ENCODE assay signal across 17 cellular contexts in the genomic region with DNA sequence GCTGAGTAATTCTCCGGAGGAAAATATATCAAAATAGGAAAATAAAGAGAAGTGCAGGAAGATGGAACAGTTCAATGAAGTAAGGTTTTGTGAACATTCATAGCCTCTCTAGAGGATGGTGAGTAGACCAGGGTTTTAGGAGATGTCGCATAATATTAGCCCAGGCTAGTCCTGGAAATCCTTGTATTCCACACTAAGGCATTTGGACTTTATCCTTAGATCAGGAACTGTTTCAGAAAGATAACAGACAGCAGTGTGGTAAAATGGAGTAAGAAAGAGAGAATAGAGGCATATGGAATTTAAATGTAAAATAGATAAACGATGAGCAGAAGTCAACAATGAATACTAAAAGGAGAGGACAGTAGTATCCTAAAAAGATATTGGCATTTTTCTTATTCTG. TPM values are rescaled to one million over a fixed set of nuclear protein-coding genes. Genes with fewer than 3 reads are reported as not detected.
DNase-seq lines count a peak whose midpoint lies in the region; ATAC-seq, FAIRE-seq and TF ChIP-seq lines count a peak whose summit lies in the region.
"Had no signal": no experiment of that assay in that cellular context is flagged by ENCODE, and none has a peak within 500 bp of the region (broad histone marks: within the 10 kb centered on the region; RNA-seq: fewer than 3 reads in every experiment).

No MANE protein-coding gene starts in this region.

- no peak for ATAC-seq in GM18907 (IDR thresholded peaks at IDR 0.05; ENCODE audit: unreplicated experiment)
- ATAC-seq: A549; CD8-positive, alpha-beta T cell had no signal

- H3K36me3 ChIP-seq in small intestine (ENCODE audit: control insufficient read depth in 2 of 2, insufficient read depth in 2 of 2, low read length in 2 of 2) = peaks cover 9 to 18% of the 10 kb centered on the region in 2 donors

- no peak overlapping the region for H3K27ac ChIP-seq in small intestine (ENCODE audit: low read depth in 1 of 2, low read length in 1 of 2)
- H3K27ac ChIP-seq: A549 had no signal

- no peaks in the 10 kb centered on the region for H3K9me3 Mint-ChIP-seq in activated naive CD4-positive, alpha-beta T cell treated with anti-CD3 and anti-CD28 coated beads, Interleukin-2, amount 50 U/mL, for 24 hours
- no peaks in the 10 kb centered on the region for H3K9me3 Mint-ChIP-seq in activated naive CD4-positive, alpha-beta T cell treated with anti-CD3 and anti-CD28 coated beads, Interleukin-2, amount 10 ng/mL, durations not matched to agents 7 days and 5 days
- H3K9me3 Mint-ChIP-seq in activated T-helper 2 cell treated with anti-CD3 and anti-CD28 coated beads, Interferon-gamma antibody, Interleukin-2, Interleukin-4, amounts not matched to agents 10 μg/mL and 5 μg/mL and 100 μg/mL, durations not matched to agents 14 hours and 24 hours and 36 hours = no peaks in the 10 kb centered on the region
- H3K9me3 Mint-ChIP-seq in glutamatergic neuron (ENCODE audit: unreplicated experiment) = no peaks in the 10 kb centered on the region
- H3K9me3 Mint-ChIP-seq: CD14-positive monocyte; CD8-positive, alpha-beta T cell; HFFc6 had no signal

- no peak overlapping the region for H3K4me3 Mint-ChIP-seq in activated naive CD4-positive, alpha-beta T cell treated with anti-CD3 and anti-CD28 coated beads, Interleukin-2, amount 50 U/mL, for 24 hours
- no peak overlapping the region for H3K4me3 Mint-ChIP-seq in activated naive CD4-positive, alpha-beta T cell treated with anti-CD3 and anti-CD28 coated beads, Interleukin-2, amount 10 ng/mL, durations not matched to agents 7 days and 5 days
- no peak overlapping the region for H3K4me3 Mint-ChIP-seq in activated T-helper 2 cell treated with anti-CD3 and anti-CD28 coated beads, Interferon-gamma antibody, Interleukin-2, Interleukin-4, amounts not matched to agents 10 μg/mL and 5 μg/mL and 100 μg/mL, durations not matched to agents 14 hours and 24 hours and 36 hours (ENCODE audit: low read depth)
- peak overlapping the region; percentile 3 for H3K4me3 Mint-ChIP-seq in glutamatergic neuron (ENCODE audit: unreplicated experiment)
- H3K4me3 Mint-ChIP-seq: CD14-positive monocyte; CD8-positive, alpha-beta T cell; HFFc6 had no signal

- intact Hi-C loops in activated T-helper 2 cell treated with anti-CD3 and anti-CD28 coated beads, Interferon-gamma antibody, Interleukin-2, Interleukin-4, amounts not matched to agents 10 μg/mL and 5 μg/mL and 100 μg/mL, durations not matched to agents 14 hours and 24 hours and 36 hours (cut with micrococcal nuclease) = no loop called here

- no peaks in the 10 kb centered on the region for H3K9me3 ChIP-seq in small intestine (ENCODE audit: control insufficient read depth, low read depth)
- H3K9me3 ChIP-seq: A549, Caco-2 had no signal

- H3K27me3 ChIP-seq in small intestine (ENCODE audit: control insufficient read depth in 2 of 2, insufficient read depth in 2 of 2, low read length in 2 of 2) = no peaks in the 10 kb centered on the region

- DNase-seq in activated naive CD4-positive, alpha-beta T cell treated with anti-CD3 and anti-CD28 coated beads, Interleukin-2, amount 10 ng/mL, durations not matched to agents 7 days and 5 days = no peak
- DNase-seq in activated T-helper 2 cell treated with anti-CD3 and anti-CD28 coated beads, Interferon-gamma antibody, Interleukin-2, Interleukin-4, amounts not matched to agents 10 μg/mL and 5 μg/mL and 100 μg/mL, durations not matched to agents 14 hours and 24 hours and 36 hours (ENCODE audit: low spot score) = no peak
- DNase-seq in glutamatergic neuron = no peak
- DNase-seq in small intestine = peak; percentile 12
- no peak for DNase-seq in DMS114 treated with DMSO at 0.1 percent for 48 hours (lab: John Stamatoyannopoulos, UW; ENCODE audit: unreplicated experiment)
- no peak for DNase-seq in Ammon's horn (ENCODE audit: low spot score)
- DNase-seq: Caco-2; CD8-positive, alpha-beta T cell; DMS53; GF-D8; HCEC 1CT; HFFc6; IMR-90 had no signal

- H3K4me1 Mint-ChIP-seq in activated naive CD4-positive, alpha-beta T cell treated with anti-CD3 and anti-CD28 coated beads, Interleukin-2, amount 50 U/mL, for 24 hours = peaks cover 33% of the 10 kb centered on the region
- H3K4me1 Mint-ChIP-seq in activated naive CD4-positive, alpha-beta T cell treated with anti-CD3 and anti-CD28 coated beads, Interleukin-2, amount 10 ng/mL, durations not matched to agents 7 days and 5 days = peaks cover 5% of the 10 kb centered on the region
- H3K4me1 Mint-ChIP-seq in activated T-helper 2 cell treated with anti-CD3 and anti-CD28 coated beads, Interferon-gamma antibody, Interleukin-2, Interleukin-4, amounts not matched to agents 10 μg/mL and 5 μg/mL and 100 μg/mL, durations not matched to agents 14 hours and 24 hours and 36 hours (ENCODE audit: low read depth) = peaks cover 14% of the 10 kb centered on the region
- H3K4me1 Mint-ChIP-seq in glutamatergic neuron (ENCODE audit: low read depth, unreplicated experiment) = peaks cover 8% of the 10 kb centered on the region
- H3K4me1 Mint-ChIP-seq: CD14-positive monocyte had no signal

- 69 to 80% (median 72%) methylated on average over 3 of the region's 3 CpGs for WGBS in small intestine, 3 donors

- H3K27ac Mint-ChIP-seq in activated naive CD4-positive, alpha-beta T cell treated with anti-CD3 and anti-CD28 coated beads, Interleukin-2, amount 50 U/mL, for 24 hours = peak overlapping the region; percentile 30
- no peak overlapping the region for H3K27ac Mint-ChIP-seq in activated naive CD4-positive, alpha-beta T cell treated with anti-CD3 and anti-CD28 coated beads, Interleukin-2, amount 10 ng/mL, durations not matched to agents 7 days and 5 days
- peak overlapping the region; percentile 19 for H3K27ac Mint-ChIP-seq in activated T-helper 2 cell treated with anti-CD3 and anti-CD28 coated beads, Interferon-gamma antibody, Interleukin-2, Interleukin-4, amounts not matched to agents 10 μg/mL and 5 μg/mL and 100 μg/mL, durations not matched to agents 14 hours and 24 hours and 36 hours
- no peak overlapping the region for H3K27ac Mint-ChIP-seq in glutamatergic neuron (ENCODE audit: unreplicated experiment)
- H3K27ac Mint-ChIP-seq: HFFc6 had no signal

- no peaks in the 10 kb centered on the region for H3K4me1 ChIP-seq in small intestine (ENCODE audit: control insufficient read depth in 2 of 2, insufficient read depth in 1 of 2, low read depth in 1 of 2, low read length in 1 of 2)
- H3K4me1 ChIP-seq: A549 had no signal

- CTCF ChIA-PET in activated naive CD4-positive, alpha-beta T cell treated with anti-CD3 and anti-CD28 coated beads, Interleukin-2, amount 10 ng/mL, durations not matched to agents 7 days and 5 days (lab: Charles Lee) = no interaction called here

- no peak overlapping the region for H3K4me3 ChIP-seq in small intestine (ENCODE audit: low read depth in 1 of 2, low read length in 2 of 2)
- H3K4me3 ChIP-seq: A549 had no signal

- TF ChIP-seq CTCF in glutamatergic neuron (IDR thresholded peaks at IDR 0.05; ENCODE audit: partially characterized antibody, unreplicated experiment) = no peak

- no peaks in the 10 kb centered on the region for H3K27me3 Mint-ChIP-seq in activated naive CD4-positive, alpha-beta T cell treated with anti-CD3 and anti-CD28 coated beads, Interleukin-2, amount 50 U/mL, for 24 hours
- H3K27me3 Mint-ChIP-seq in activated naive CD4-positive, alpha-beta T cell treated with anti-CD3 and anti-CD28 coated beads, Interleukin-2, amount 10 ng/mL, durations not matched to agents 7 days and 5 days = no peaks in the 10 kb centered on the region
- no peaks in the 10 kb centered on the region for H3K27me3 Mint-ChIP-seq in activated T-helper 2 cell treated with anti-CD3 and anti-CD28 coated beads, Interferon-gamma antibody, Interleukin-2, Interleukin-4, amounts not matched to agents 10 μg/mL and 5 μg/mL and 100 μg/mL, durations not matched to agents 14 hours and 24 hours and 36 hours (ENCODE audit: low read depth)
- H3K27me3 Mint-ChIP-seq in glutamatergic neuron (ENCODE audit: unreplicated experiment) = no peaks in the 10 kb centered on the region

- peaks cover 26% of the 10 kb centered on the region for H3K36me3 Mint-ChIP-seq in activated naive CD4-positive, alpha-beta T cell treated with anti-CD3 and anti-CD28 coated beads, Interleukin-2, amount 50 U/mL, for 24 hours
- peaks cover 58% of the 10 kb centered on the region for H3K36me3 Mint-ChIP-seq in activated naive CD4-positive, alpha-beta T cell treated with anti-CD3 and anti-CD28 coated beads, Interleukin-2, amount 10 ng/mL, durations not matched to agents 7 days and 5 days
- H3K36me3 Mint-ChIP-seq in activated T-helper 2 cell treated with anti-CD3 and anti-CD28 coated beads, Interferon-gamma antibody, Interleukin-2, Interleukin-4, amounts not matched to agents 10 μg/mL and 5 μg/mL and 100 μg/mL, durations not matched to agents 14 hours and 24 hours and 36 hours (ENCODE audit: low read depth) = peaks cover 76% of the 10 kb centered on the region
- no peaks in the 10 kb centered on the region for H3K36me3 Mint-ChIP-seq in glutamatergic neuron (ENCODE audit: unreplicated experiment)

- FAIRE-seq in small intestine (lab: Jason Lieb, UNC) = no peak
- FAIRE-seq: A549 had no signal

RNA-seq across cellular contexts. Expression of gene COPB2, which starts 12.1 kb away (rescaled TPM):
- 119 and 120 TPM in 2 replicates for total RNA-seq in activated T-helper 2 cell treated with anti-CD3 and anti-CD28 coated beads, Interferon-gamma antibody, Interleukin-2, Interleukin-4, amounts not matched to agents 10 μg/mL and 5 μg/mL and 100 μg/mL, durations not matched to agents 14 hours and 24 hours and 36 hours
- total RNA-seq in glutamatergic neuron (ENCODE audit: unreplicated experiment) = 127 TPM
- 10 to 100 TPM; 53.5 to 73.6 (median 61.4) TPM for polyA plus RNA-seq in small intestine

RNA-seq across cellular contexts. Expression of gene MRPS22, which starts 33.6 kb away (rescaled TPM):
- total RNA-seq in activated T-helper 2 cell treated with anti-CD3 and anti-CD28 coated beads, Interferon-gamma antibody, Interleukin-2, Interleukin-4, amounts not matched to agents 10 μg/mL and 5 μg/mL and 100 μg/mL, durations not matched to agents 14 hours and 24 hours and 36 hours = 51.2 and 51.9 TPM in 2 replicates
- total RNA-seq in glutamatergic neuron (ENCODE audit: unreplicated experiment) = 28.7 TPM
- 10 to 100 TPM; 62.8 to 75.9 (median 68.4) TPM for polyA plus RNA-seq in small intestine

Comparison
In these comparisons a context has a peak if more than half of its experiments do, and no peak if none do; other contexts are left out.
1. H3K27ac Mint-ChIP-seq: peak in activated naive CD4-positive, alpha-beta T cell treated with anti-CD3 and anti-CD28 coated beads, Interleukin-2, amount 50 U/mL, for 24 hours (single experiment) and activated T-helper 2 cell treated with anti-CD3 and anti-CD28 coated beads, Interferon-gamma antibody, Interleukin-2, Interleukin-4, amounts not matched to agents 10 μg/mL and 5 μg/mL and 100 μg/mL, durations not matched to agents 14 hours and 24 hours and 36 hours (single experiment); none in activated naive CD4-positive, alpha-beta T cell treated with anti-CD3 and anti-CD28 coated beads, Interleukin-2, amount 10 ng/mL, durations not matched to agents 7 days and 5 days (single experiment) and glutamatergic neuron (single experiment).